ENCODE assay signal across 1 cellular context in the genomic region with DNA sequence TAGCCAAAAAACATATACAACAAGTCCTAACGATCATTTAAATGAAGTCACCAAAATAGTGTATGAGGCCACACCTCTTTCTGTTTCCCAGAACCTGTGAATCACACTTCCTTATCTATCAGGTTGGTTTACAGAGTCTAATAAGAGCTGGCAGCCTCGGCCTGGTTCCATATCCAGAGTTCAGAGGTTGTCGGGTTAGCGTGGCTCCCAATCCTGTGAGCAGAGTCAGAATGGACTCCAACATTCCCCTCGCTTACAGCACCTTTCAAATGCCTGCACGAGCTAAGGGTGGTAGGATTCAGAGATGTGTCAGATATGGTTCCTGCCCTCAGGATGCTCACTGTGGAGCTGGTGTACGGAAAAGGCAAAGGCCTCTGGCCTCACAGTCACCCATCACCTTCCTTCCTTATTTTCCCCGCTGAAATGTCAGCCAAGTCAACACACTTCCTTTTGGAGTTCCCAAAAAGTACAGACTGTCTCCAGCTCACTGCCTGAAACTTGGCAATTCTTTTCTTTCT.
TF ChIP-seq lines count a peak whose summit lies in the region.

No MANE protein-coding gene starts in this region.

TF ChIP-seq in K562, 482 proteins besides CTCF, POLR2A, EP300 and RAD21 (continued from another document and continues in another):
- TF ChIP-seq, protein P1, sequence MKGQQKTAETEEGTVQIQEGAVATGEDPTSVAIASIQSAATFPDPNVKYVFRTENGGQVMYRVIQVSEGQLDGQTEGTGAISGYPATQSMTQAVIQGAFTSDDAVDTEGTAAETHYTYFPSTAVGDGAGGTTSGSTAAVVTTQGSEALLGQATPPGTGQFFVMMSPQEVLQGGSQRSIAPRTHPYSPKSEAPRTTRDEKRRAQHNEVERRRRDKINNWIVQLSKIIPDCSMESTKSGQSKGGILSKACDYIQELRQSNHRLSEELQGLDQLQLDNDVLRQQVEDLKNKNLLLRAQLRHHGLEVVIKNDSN (CRISPR knock-in tag; IDR thresholded peaks at IDR 0.05): no peak
- TF ChIP-seq HIVEP1 (CRISPR knock-in tag; IDR thresholded peaks at IDR 0.05): no peak
- TF ChIP-seq CHD4 (IDR thresholded peaks at IDR 0.05; ENCODE audit: insufficient read depth, insufficient replicate concordance, low read depth, low read length, poor library complexity, severe bottlenecking): no peak
- no peak for TF ChIP-seq KAT2B (IDR thresholded peaks at IDR 0.05; ENCODE audit: low read depth, low read length)
- no peak for TF ChIP-seq PML (IDR thresholded peaks at IDR 0.05; ENCODE audit: low read length)
- TF ChIP-seq TSC22D4 (tag; IDR thresholded peaks at IDR 0.05): no peak
- TF ChIP-seq BRD4 (IDR thresholded peaks at IDR 0.05): no peak
- no peak for TF ChIP-seq ZNF197 (CRISPR knock-in tag; IDR thresholded peaks at IDR 0.05; ENCODE audit: low read depth)
- no peak for TF ChIP-seq RBFOX2 (IDR thresholded peaks at IDR 0.05; ENCODE audit: low read depth, low read length)
- TF ChIP-seq, protein P2, sequence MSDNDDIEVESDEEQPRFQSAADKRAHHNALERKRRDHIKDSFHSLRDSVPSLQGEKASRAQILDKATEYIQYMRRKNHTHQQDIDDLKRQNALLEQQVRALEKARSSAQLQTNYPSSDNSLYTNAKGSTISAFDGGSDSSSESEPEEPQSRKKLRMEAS (CRISPR knock-in tag; IDR thresholded peaks at IDR 0.05): 0 out of 2 replicates have a peak, but pooled peaks have one; percentile 22
- TF ChIP-seq POLR2B (IDR thresholded peaks at IDR 0.05; ENCODE audit: low read depth, partially characterized antibody): no peak
- TF ChIP-seq MCM5 (IDR thresholded peaks at IDR 0.05; ENCODE audit: low read depth): no peak
- peak; percentile 39; the same call in 1 of the 2 replicates for TF ChIP-seq NBN (IDR thresholded peaks at IDR 0.05; ENCODE audit: low read depth)
- no peak for TF ChIP-seq ZNF41 (CRISPR knock-in tag; conservative IDR thresholded peaks at IDR 0.05)
- TF ChIP-seq FOXA3 (CRISPR knock-in tag; conservative IDR thresholded peaks at IDR 0.05 in 1 of 2, IDR thresholded peaks at IDR 0.05 in 1 of 2): no peak; a peak in 1 of 4 replicates
- TF ChIP-seq THRA (IDR thresholded peaks at IDR 0.05): no peak; the same call in 1 of the 2 replicates
- no peak for TF ChIP-seq ZNF551 (CRISPR knock-in tag; IDR thresholded peaks at IDR 0.05)
- TF ChIP-seq, protein P3, sequence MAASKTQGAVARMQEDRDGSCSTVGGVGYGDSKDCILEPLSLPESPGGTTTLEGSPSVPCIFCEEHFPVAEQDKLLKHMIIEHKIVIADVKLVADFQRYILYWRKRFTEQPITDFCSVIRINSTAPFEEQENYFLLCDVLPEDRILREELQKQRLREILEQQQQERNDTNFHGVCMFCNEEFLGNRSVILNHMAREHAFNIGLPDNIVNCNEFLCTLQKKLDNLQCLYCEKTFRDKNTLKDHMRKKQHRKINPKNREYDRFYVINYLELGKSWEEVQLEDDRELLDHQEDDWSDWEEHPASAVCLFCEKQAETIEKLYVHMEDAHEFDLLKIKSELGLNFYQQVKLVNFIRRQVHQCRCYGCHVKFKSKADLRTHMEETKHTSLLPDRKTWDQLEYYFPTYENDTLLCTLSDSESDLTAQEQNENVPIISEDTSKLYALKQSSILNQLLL (CRISPR knock-in tag; IDR thresholded peaks at IDR 0.05; ENCODE audit: borderline replicate concordance): no peak
- TF ChIP-seq HDAC1 (IDR thresholded peaks at IDR 0.05): 0 out of 4 replicates have a peak, but pooled peaks of 1 of the 2 experiments have one; percentile 31
- no peak for TF ChIP-seq THAP7 (CRISPR knock-in tag; IDR thresholded peaks at IDR 0.05)
- TF ChIP-seq E2F3 (CRISPR knock-in tag; IDR thresholded peaks at IDR 0.05): no peak
- TF ChIP-seq, protein P4, sequence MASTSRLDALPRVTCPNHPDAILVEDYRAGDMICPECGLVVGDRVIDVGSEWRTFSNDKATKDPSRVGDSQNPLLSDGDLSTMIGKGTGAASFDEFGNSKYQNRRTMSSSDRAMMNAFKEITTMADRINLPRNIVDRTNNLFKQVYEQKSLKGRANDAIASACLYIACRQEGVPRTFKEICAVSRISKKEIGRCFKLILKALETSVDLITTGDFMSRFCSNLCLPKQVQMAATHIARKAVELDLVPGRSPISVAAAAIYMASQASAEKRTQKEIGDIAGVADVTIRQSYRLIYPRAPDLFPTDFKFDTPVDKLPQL (IDR thresholded peaks at IDR 0.05; ENCODE audit: extremely low read depth, insufficient read length): no peak
- no peak for TF ChIP-seq ZNF146 (CRISPR knock-in tag; IDR thresholded peaks at IDR 0.05; ENCODE audit: unreplicated experiment)
- TF ChIP-seq TCFL5 (CRISPR knock-in tag; conservative IDR thresholded peaks at IDR 0.05): no peak
- TF ChIP-seq ZNF134 (CRISPR knock-in tag; conservative IDR thresholded peaks at IDR 0.05): no peak
- no peak; the same call in 1 of the 2 replicates for TF ChIP-seq SOX6 (IDR thresholded peaks at IDR 0.05)
- no peak for TF ChIP-seq STAT5B (CRISPR knock-in tag; IDR thresholded peaks at IDR 0.05)
- TF ChIP-seq ZNF184 (CRISPR knock-in tag; IDR thresholded peaks at IDR 0.05): no peak
- no peak for TF ChIP-seq KDM5B (IDR thresholded peaks at IDR 0.05; ENCODE audit: insufficient replicate concordance, low read depth, low read length)
- no peak for TF ChIP-seq HLTF (IDR thresholded peaks at IDR 0.05)
- no peak for TF ChIP-seq GTF2A2 (tag; IDR thresholded peaks at IDR 0.05)
- no peak for TF ChIP-seq ZNF764 (CRISPR knock-in tag; IDR thresholded peaks at IDR 0.05; ENCODE audit: low read depth)
- no peak for TF ChIP-seq PTTG1 (tag; IDR thresholded peaks at IDR 0.05; ENCODE audit: low read depth)
- TF ChIP-seq CSDE1 (IDR thresholded peaks at IDR 0.05): no peak
- no peak for TF ChIP-seq CEBPB (tag; IDR thresholded peaks at IDR 0.05)
- no peak for TF ChIP-seq ZNF696 (CRISPR knock-in tag; conservative IDR thresholded peaks at IDR 0.05)
- TF ChIP-seq ESRRB (CRISPR knock-in tag; IDR thresholded peaks at IDR 0.05; ENCODE audit: borderline replicate concordance): no peak
- TF ChIP-seq NFE2 (IDR thresholded peaks at IDR 0.05; ENCODE audit: low read depth): no peak
- no peak for TF ChIP-seq ZBTB17 (CRISPR knock-in tag; IDR thresholded peaks at IDR 0.05)
- TF ChIP-seq, protein P5, sequence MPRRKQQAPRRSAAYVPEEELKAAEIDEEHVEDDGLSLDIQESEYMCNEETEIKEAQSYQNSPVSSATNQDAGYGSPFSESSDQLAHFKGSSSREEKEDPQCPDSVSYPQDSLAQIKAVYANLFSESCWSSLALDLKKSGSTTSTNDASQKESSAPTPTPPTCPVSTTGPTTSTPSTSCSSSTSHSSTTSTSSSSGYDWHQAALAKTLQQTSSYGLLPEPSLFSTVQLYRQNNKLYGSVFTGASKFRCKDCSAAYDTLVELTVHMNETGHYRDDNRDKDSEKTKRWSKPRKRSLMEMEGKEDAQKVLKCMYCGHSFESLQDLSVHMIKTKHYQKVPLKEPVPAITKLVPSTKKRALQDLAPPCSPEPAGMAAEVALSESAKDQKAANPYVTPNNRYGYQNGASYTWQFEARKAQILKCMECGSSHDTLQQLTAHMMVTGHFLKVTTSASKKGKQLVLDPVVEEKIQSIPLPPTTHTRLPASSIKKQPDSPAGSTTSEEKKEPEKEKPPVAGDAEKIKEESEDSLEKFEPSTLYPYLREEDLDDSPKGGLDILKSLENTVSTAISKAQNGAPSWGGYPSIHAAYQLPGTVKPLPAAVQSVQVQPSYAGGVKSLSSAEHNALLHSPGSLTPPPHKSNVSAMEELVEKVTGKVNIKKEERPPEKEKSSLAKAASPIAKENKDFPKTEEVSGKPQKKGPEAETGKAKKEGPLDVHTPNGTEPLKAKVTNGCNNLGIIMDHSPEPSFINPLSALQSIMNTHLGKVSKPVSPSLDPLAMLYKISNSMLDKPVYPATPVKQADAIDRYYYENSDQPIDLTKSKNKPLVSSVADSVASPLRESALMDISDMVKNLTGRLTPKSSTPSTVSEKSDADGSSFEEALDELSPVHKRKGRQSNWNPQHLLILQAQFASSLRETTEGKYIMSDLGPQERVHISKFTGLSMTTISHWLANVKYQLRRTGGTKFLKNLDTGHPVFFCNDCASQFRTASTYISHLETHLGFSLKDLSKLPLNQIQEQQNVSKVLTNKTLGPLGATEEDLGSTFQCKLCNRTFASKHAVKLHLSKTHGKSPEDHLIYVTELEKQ (CRISPR knock-in tag; IDR thresholded peaks at IDR 0.05): no peak
- no peak for TF ChIP-seq CREB3 (tag; conservative IDR thresholded peaks at IDR 0.05; ENCODE audit: low read depth)
- no peak for TF ChIP-seq REST (CRISPR knock-in tag; IDR thresholded peaks at IDR 0.05; ENCODE audit: low read depth)
- TF ChIP-seq NRF1 (conservative IDR thresholded peaks at IDR 0.05 in 1 of 2, IDR thresholded peaks at IDR 0.05 in 1 of 2): no peak
- TF ChIP-seq, protein P6, sequence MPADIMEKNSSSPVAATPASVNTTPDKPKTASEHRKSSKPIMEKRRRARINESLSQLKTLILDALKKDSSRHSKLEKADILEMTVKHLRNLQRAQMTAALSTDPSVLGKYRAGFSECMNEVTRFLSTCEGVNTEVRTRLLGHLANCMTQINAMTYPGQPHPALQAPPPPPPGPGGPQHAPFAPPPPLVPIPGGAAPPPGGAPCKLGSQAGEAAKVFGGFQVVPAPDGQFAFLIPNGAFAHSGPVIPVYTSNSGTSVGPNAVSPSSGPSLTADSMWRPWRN (IDR thresholded peaks at IDR 0.05; ENCODE audit: low read depth): no peak
- no peak for TF ChIP-seq ZNF583 (CRISPR knock-in tag; IDR thresholded peaks at IDR 0.05)
- no peak for TF ChIP-seq ZNF431 (CRISPR knock-in tag; IDR thresholded peaks at IDR 0.05)
- no peak for TF ChIP-seq TAF1 (IDR thresholded peaks at IDR 0.05; ENCODE audit: control insufficient read depth, extremely low read depth, insufficient read depth, low read length, severe bottlenecking)
- no peak for TF ChIP-seq GABPB2 (CRISPR knock-in tag; conservative IDR thresholded peaks at IDR 0.05)
- no peak for TF ChIP-seq POLR3A (IDR thresholded peaks at IDR 0.05; ENCODE audit: borderline replicate concordance, extremely low read depth, insufficient read depth, insufficient read length)
- TF ChIP-seq MCM3 (IDR thresholded peaks at IDR 0.05): no peak
- peak; percentile 75 for TF ChIP-seq ZKSCAN8 (CRISPR knock-in tag; IDR thresholded peaks at IDR 0.05)
- no peak for TF ChIP-seq KDM4B (IDR thresholded peaks at IDR 0.05; ENCODE audit: borderline replicate concordance in 2 of 2, low read depth in 1 of 2)
- no peak for TF ChIP-seq ZKSCAN3 (CRISPR knock-in tag; IDR thresholded peaks at IDR 0.05)
- TF ChIP-seq LEF1 (IDR thresholded peaks at IDR 0.05): no peak
- TF ChIP-seq RBM22 (IDR thresholded peaks at IDR 0.05; ENCODE audit: low read depth, low read length, poor library complexity, severe bottlenecking): no peak
- no peak for TF ChIP-seq MED1 (CRISPR knock-in tag; IDR thresholded peaks at IDR 0.05; ENCODE audit: borderline replicate concordance)
- TF ChIP-seq RAD51 (IDR thresholded peaks at IDR 0.05; ENCODE audit: borderline replicate concordance, low read depth): no peak
- TF ChIP-seq BACH1 (tag; IDR thresholded peaks at IDR 0.05): peak; percentile 65; the same call in 1 of the 2 replicates
- TF ChIP-seq, protein P7, sequence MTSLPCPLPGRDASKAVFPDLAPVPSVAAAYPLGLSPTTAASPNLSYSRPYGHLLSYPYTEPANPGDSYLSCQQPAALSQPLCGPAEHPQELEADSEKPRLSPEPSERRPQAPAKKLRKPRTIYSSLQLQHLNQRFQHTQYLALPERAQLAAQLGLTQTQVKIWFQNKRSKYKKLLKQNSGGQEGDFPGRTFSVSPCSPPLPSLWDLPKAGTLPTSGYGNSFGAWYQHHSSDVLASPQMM (CRISPR knock-in tag; IDR thresholded peaks at IDR 0.05): no peak
- 0 out of 2 replicates have a peak, but pooled peaks have one; percentile 11 for TF ChIP-seq MYNN (IDR thresholded peaks at IDR 0.05)
- no peak for TF ChIP-seq MYNN (CRISPR knock-in tag; IDR thresholded peaks at IDR 0.05)
